In genomic region chr11:13207270-13207664, GRCh38 we compare ENCODE assay signal across 2 cellular contexts.
TF ChIP-seq lines count a peak whose summit lies in the region.

No MANE protein-coding gene starts in this region.

TF ChIP-seq in endothelial cell of umbilical vein, 7 proteins besides CTCF, POLR2A, EP300 and RAD21 (continued from another document):
- TF ChIP-seq JUN (IDR thresholded peaks at IDR 0.05; ENCODE audit: borderline replicate concordance, insufficient read depth, insufficient read length, low read depth) (no peak), POLR2AphosphoS5 (IDR thresholded peaks at IDR 0.05; ENCODE audit: insufficient read depth, low read depth, low read length) (no peak), MYC (IDR thresholded peaks at IDR 0.05; ENCODE audit: low read depth, low read length) (no peak), MAX (IDR thresholded peaks at IDR 0.05; ENCODE audit: insufficient read depth, insufficient read length) (no peak), FOS (IDR thresholded peaks at IDR 0.05; ENCODE audit: borderline replicate concordance, insufficient read depth, low read length) (no peak)

TF ChIP-seq in HEK293T, 16 proteins besides CTCF, POLR2A, EP300 and RAD21 (continued from another document):
- TF ChIP-seq, protein P1, sequence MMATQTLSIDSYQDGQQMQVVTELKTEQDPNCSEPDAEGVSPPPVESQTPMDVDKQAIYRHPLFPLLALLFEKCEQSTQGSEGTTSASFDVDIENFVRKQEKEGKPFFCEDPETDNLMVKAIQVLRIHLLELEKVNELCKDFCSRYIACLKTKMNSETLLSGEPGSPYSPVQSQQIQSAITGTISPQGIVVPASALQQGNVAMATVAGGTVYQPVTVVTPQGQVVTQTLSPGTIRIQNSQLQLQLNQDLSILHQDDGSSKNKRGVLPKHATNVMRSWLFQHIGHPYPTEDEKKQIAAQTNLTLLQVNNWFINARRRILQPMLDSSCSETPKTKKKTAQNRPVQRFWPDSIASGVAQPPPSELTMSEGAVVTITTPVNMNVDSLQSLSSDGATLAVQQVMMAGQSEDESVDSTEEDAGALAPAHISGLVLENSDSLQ (IDR thresholded peaks at IDR 0.05), result no peak
- TF ChIP-seq L3MBTL2 (conservative IDR thresholded peaks at IDR 0.05), result no peak
- TF ChIP-seq FOXM1 (IDR thresholded peaks at IDR 0.05; ENCODE audit: borderline replicate concordance), result no peak
- TF ChIP-seq FOXA1 (IDR thresholded peaks at IDR 0.05), result no peak
